Comparison of ENCODE assay signal across 22 cellular contexts in genomic region chr6:166157930-166158617, GRCh38. TPM values are rescaled to one million over a fixed set of nuclear protein-coding genes. Genes with fewer than 3 reads are reported as not detected.
DNase-seq lines count a peak whose midpoint lies in the region; ATAC-seq and TF ChIP-seq lines count a peak whose summit lies in the region.
"Had no signal": no experiment of that assay in that cellular context is flagged by ENCODE, and none has a peak within 500 bp of the region (broad histone marks: within the 10 kb centered on the region; RNA-seq: fewer than 3 reads in every experiment).

No MANE protein-coding gene starts in this region.

- H3K27ac ChIP-seq in GM23338 (ENCODE audit: low read depth) (no peak overlapping the region), upper lobe of right lung (no peak overlapping the region)
- H3K27ac ChIP-seq: A549, C4-2B, RWPE1, SK-N-MC had no signal

- no peaks in the 10 kb centered on the region for H3K9me3 Mint-ChIP-seq in GM23338
- no peaks in the 10 kb centered on the region for H3K9me3 Mint-ChIP-seq in memory B cell
- H3K9me3 Mint-ChIP-seq: CD8-positive, alpha-beta T cell had no signal

- TF ChIP-seq CTCF in GM23338 (conservative IDR thresholded peaks at IDR 0.05; ENCODE audit: low read depth in 2 of 2), result no peak
- no peak for TF ChIP-seq CTCF in Loucy (conservative IDR thresholded peaks at IDR 0.05; ENCODE audit: low read length)
- TF ChIP-seq CTCF in upper lobe of right lung (IDR thresholded peaks at IDR 0.05), result no peak

- H3K27me3 Mint-ChIP-seq in GM23338 (ENCODE audit: insufficient read depth, low read depth, poor library complexity) (peaks cover 13% of the 10 kb centered on the region), memory B cell (peaks cover 10% of the 10 kb centered on the region)

- H3K4me3 Mint-ChIP-seq in GM23338 (no peak overlapping the region), memory B cell (no peak overlapping the region)
- H3K4me3 Mint-ChIP-seq: CD8-positive, alpha-beta T cell had no signal

- H3K4me1 Mint-ChIP-seq in GM23338 (peaks cover 4% of the 10 kb centered on the region; the same call in 1 of the 3 replicates), memory B cell (no peaks in the 10 kb centered on the region)

- ATAC-seq in GM23338, result peak; percentile 33; the same call in 2 of the 3 replicates
- ATAC-seq in memory B cell (ENCODE audit: low read depth), result peak; percentile 73
- peak; percentile 43 for ATAC-seq in upper lobe of right lung
- no peak for ATAC-seq in Right ventricle myocardium inferior
- ATAC-seq: CD8-positive, alpha-beta T cell had no signal

- no peaks in the 10 kb centered on the region for H3K36me3 ChIP-seq in GM23338 (ENCODE audit: insufficient read depth)
- no peaks in the 10 kb centered on the region for H3K36me3 ChIP-seq in Loucy (ENCODE audit: insufficient read depth, low read length)
- H3K36me3 ChIP-seq in upper lobe of right lung, result no peaks in the 10 kb centered on the region

- H3K4me1 ChIP-seq in GM23338 (ENCODE audit: insufficient read depth), result no peaks in the 10 kb centered on the region
- peaks cover 12% of the 10 kb centered on the region for H3K4me1 ChIP-seq in Loucy (ENCODE audit: insufficient read depth, low read length, poor library complexity, severe bottlenecking)
- H3K4me1 ChIP-seq in upper lobe of right lung, result no peaks in the 10 kb centered on the region
- H3K4me1 ChIP-seq: A549 had no signal

- H3K9ac ChIP-seq in Loucy (ENCODE audit: low read depth, low read length, poor library complexity, severe bottlenecking), result peak overlapping the region; percentile 12

- in situ Hi-C loops in ACHN (cut with HindIII; ENCODE audit: low pct_ligation_motif_present, low pct_unique_long_range_greater_than_20kb, low sequenced_read_pairs), result no loop called here

- H3K4me2 ChIP-seq in GM23338 (no peak overlapping the region), Loucy (ENCODE audit: low read depth, low read length, poor library complexity, severe bottlenecking) (no peak overlapping the region)
- H3K4me2 ChIP-seq: A549 had no signal

- intact Hi-C loops in upper lobe of right lung (cut with DNase I) (no loop called here), Right ventricle myocardium inferior (cut with DNase I) (loop anchor here (5.0 kb wide), 1 partner anchor 244 kb away; no protein-coding TSS in a partner anchor)

- peaks cover 25% of the 10 kb centered on the region for H3K27me3 ChIP-seq in GM23338 (ENCODE audit: insufficient read depth)
- no peaks in the 10 kb centered on the region for H3K27me3 ChIP-seq in Loucy (ENCODE audit: insufficient read depth, low read length, poor library complexity, severe bottlenecking)
- peaks cover 6% of the 10 kb centered on the region for H3K27me3 ChIP-seq in upper lobe of right lung

- H2AFZ ChIP-seq in GM23338, result no peak overlapping the region
- H2AFZ ChIP-seq in Loucy (ENCODE audit: low read length), result peak overlapping the region; percentile 60; the same call in 1 of the 2 replicates

- H3K79me2 ChIP-seq in GM23338 (replicated peaks; ENCODE audit: insufficient read depth) (no peaks in the 10 kb centered on the region), Loucy (ENCODE audit: insufficient read depth, low read length) (no peaks in the 10 kb centered on the region)

- no peak overlapping the region for H3K27ac Mint-ChIP-seq in GM23338
- no peak overlapping the region for H3K27ac Mint-ChIP-seq in memory B cell
- H3K27ac Mint-ChIP-seq: CD8-positive, alpha-beta T cell had no signal

- H4K20me1 ChIP-seq in GM23338 (replicated peaks; ENCODE audit: insufficient read depth) (no peaks in the 10 kb centered on the region), Loucy (ENCODE audit: insufficient read depth, low read length, poor library complexity, severe bottlenecking) (no peaks in the 10 kb centered on the region)

- H3F3A ChIP-seq in GM23338 (replicated peaks; ENCODE audit: low read depth) (no peaks in the 10 kb centered on the region), Loucy (ENCODE audit: low read depth) (no peaks in the 10 kb centered on the region)

- no peaks in the 10 kb centered on the region for H3K9me2 ChIP-seq in GM23338 (ENCODE audit: insufficient read depth)
- H3K9me2 ChIP-seq in Loucy (replicated peaks; ENCODE audit: low read depth, low read length), result no peaks in the 10 kb centered on the region

- H3K9me3 ChIP-seq in Loucy (ENCODE audit: insufficient read depth, low read depth, low read length) (no peaks in the 10 kb centered on the region), upper lobe of right lung (no peaks in the 10 kb centered on the region)
- H3K9me3 ChIP-seq: A549 had no signal

- no peak overlapping the region for H3K4me3 ChIP-seq in GM23338
- no peak overlapping the region for H3K4me3 ChIP-seq in Loucy (ENCODE audit: low read length, poor library complexity, severe bottlenecking)
- H3K4me3 ChIP-seq in upper lobe of right lung, result no peak overlapping the region
- H3K4me3 ChIP-seq: A549, SK-N-MC had no signal

- H3K36me3 Mint-ChIP-seq in GM23338 (ENCODE audit: low read depth) (no peaks in the 10 kb centered on the region), memory B cell (no peaks in the 10 kb centered on the region)
- H3K36me3 Mint-ChIP-seq: CD8-positive, alpha-beta T cell had no signal

- no peak for DNase-seq in GM23338 (ENCODE audit: low spot score)
- no peak for DNase-seq in memory B cell (ENCODE audit: low spot score in 2 of 2)
- no peak for DNase-seq in upper lobe of right lung
- no peak for DNase-seq in ACHN
- no peak for DNase-seq in NCI-H446 (lab: John Stamatoyannopoulos, UW)
- DNase-seq in Right ventricle myocardium inferior (ENCODE audit: missing footprints), result no peak
- DNase-seq: CD8-positive, alpha-beta T cell; DMS79 treated with DMSO at 0.1 percent for 48 hours; HCEC 1CT; KG1; NCI-H1092 treated with DMSO at 0.1 percent for 48 hours; NCI-H1436; NCI-H187; NCI-H2171 treated with DMSO at 0.1 percent for 48 hours; NCI-H526; SHP77 treated with DMSO at 0.1 percent for 48 hours had no signal

TF ChIP-seq in GM23338, 12 proteins besides CTCF, POLR2A, EP300 and RAD21 (continues in another document):
- TF ChIP-seq ETS1 (IDR thresholded peaks at IDR 0.05) (no peak), NANOG (IDR thresholded peaks at IDR 0.05; ENCODE audit: borderline replicate concordance) (no peak), CREB1 (CRISPR knock-in tag; IDR thresholded peaks at IDR 0.05; ENCODE audit: low read depth) (no peak), EZH2 (IDR thresholded peaks at IDR 0.05; ENCODE audit: low read depth, unreplicated experiment) (no peak), ZNF331 (CRISPR knock-in tag; IDR thresholded peaks at IDR 0.05; ENCODE audit: low read depth) (no peak), STAT1 (IDR thresholded peaks at IDR 0.05; ENCODE audit: unreplicated experiment) (no peak), POLR2AphosphoS5 (IDR thresholded peaks at IDR 0.05; ENCODE audit: low read depth) (no peak), REST (IDR thresholded peaks at IDR 0.05; ENCODE audit: unreplicated experiment) (no peak), EZH2phosphoT487 (IDR thresholded peaks at IDR 0.05; ENCODE audit: unreplicated experiment) (no peak), ZNF114 (CRISPR knock-in tag; IDR thresholded peaks at IDR 0.05) (no peak), JUNB (IDR thresholded peaks at IDR 0.05; ENCODE audit: unreplicated experiment) (no peak)

RNA-seq across cellular contexts. Expression of gene TBXT, which starts 9.6 kb away (rescaled TPM):
- total RNA-seq in GM23338 (2014; rRNA removed; shearing (Covaris generic)), result 0.39 TPM in 1 of 2 replicates, not detected in the other
- 0.23 and 0.42 TPM in 2 replicates for polyA plus RNA-seq in GM23338 (2016; fragmentation: Nextera tagmentation; extraction: Ambion mirVana)
- not detected for total RNA-seq in upper lobe of right lung
- total RNA-seq in Right ventricle myocardium inferior, result not detected
- total RNA-seq: CD8-positive, alpha-beta T cell; T-helper 1 cell treated with Interleukin-12 subunit alpha and Interleukin-12 subunit beta and Interleukin-4 antibody, amounts not matched to agents 30 ng/mL and 1 ng/mL, for 36 hours had no signal
- polyA plus RNA-seq: A549 had no signal
